ENCODE assay signal across 14 cellular contexts in the genomic region with DNA sequence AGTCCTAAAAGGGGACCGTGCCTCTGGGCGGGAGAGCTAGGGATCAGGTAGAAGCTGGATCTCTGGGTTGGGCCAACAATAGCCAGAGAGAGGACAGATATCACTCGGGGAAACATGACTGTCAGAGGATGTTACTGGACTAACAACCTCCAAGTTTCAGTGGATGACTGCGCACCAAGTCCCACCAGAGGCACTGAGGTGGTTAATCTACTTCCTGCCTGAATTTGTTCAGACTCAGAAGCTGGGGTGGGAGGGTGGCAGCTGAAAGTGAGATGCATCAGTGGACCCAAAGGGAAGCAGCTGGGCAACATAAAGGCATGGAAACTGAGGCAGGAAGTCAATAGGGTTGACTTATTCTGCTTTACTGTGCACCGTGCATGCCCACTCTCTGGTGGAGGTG.
DNase-seq lines count a peak whose midpoint lies in the region; ATAC-seq, FAIRE-seq and TF ChIP-seq lines count a peak whose summit lies in the region.
"Had no signal": no experiment of that assay in that cellular context is flagged by ENCODE, and none has a peak within 500 bp of the region (broad histone marks: within the 10 kb centered on the region; RNA-seq: fewer than 3 reads in every experiment).

No MANE protein-coding gene starts in this region.

- no peaks in the 10 kb centered on the region for H4K20me1 ChIP-seq in SK-N-SH (ENCODE audit: insufficient read depth)

- intact Hi-C loops in CD8-positive, alpha-beta T cell (cut with DNase I, micrococcal nuclease): loop anchor here in 1 of 2 experiments (5.0 kb wide), 1 partner anchor 38 kb away; no protein-coding TSS in a partner anchor
- intact Hi-C loops in posterior vena cava (cut with DNase I): no loop called here

- no peaks in the 10 kb centered on the region for H3K27me3 ChIP-seq in CD8-positive, alpha-beta T cell (ENCODE audit: insufficient read depth, low read length)
- H3K27me3 ChIP-seq in SK-N-SH (ENCODE audit: insufficient read depth) (no peaks in the 10 kb centered on the region), SJCRH30 (no peaks in the 10 kb centered on the region)
- H3K27me3 ChIP-seq: Peyer's patch, suprapubic skin had no signal

- no peak overlapping the region for H2AFZ ChIP-seq in SK-N-SH (ENCODE audit: low read depth)

- H3K4me2 ChIP-seq in SK-N-SH: no peak overlapping the region

- peak in 2 of 7 experiments; percentile 20 to 50 for DNase-seq in CD8-positive, alpha-beta T cell
- DNase-seq in activated naive CD4-positive, alpha-beta T cell treated with anti-CD3 and anti-CD28 coated beads, Interleukin-2, amount 50 U/mL, for 72 hours (ENCODE audit: low spot score in 2 of 2): peak in 1 of 2 donors; percentile 22
- DNase-seq in posterior vena cava (ENCODE audit: low spot score) (no peak), SK-N-SH (no peak), SJCRH30 (no peak), GM12891 (ENCODE audit: insufficient read length, low spot score) (no peak)
- DNase-seq: CD8-positive, alpha-beta memory T cell; NCI-H1930; Peyer's patch; stimulated activated CD4-positive, alpha-beta T cell treated with anti-CD3 and anti-CD28 coated beads, Interleukin-4, amount 100 ng/mL, for 1 hour had no signal

- H3K9me3 ChIP-seq in CD8-positive, alpha-beta T cell (ENCODE audit: low read length): no peaks in the 10 kb centered on the region
- H3K9me3 ChIP-seq in SK-N-SH: no peaks in the 10 kb centered on the region
- H3K9me3 ChIP-seq in SJCRH30 (replicated peaks): no peaks in the 10 kb centered on the region
- H3K9me3 ChIP-seq: Peyer's patch, suprapubic skin had no signal

- H3K27ac ChIP-seq in CD8-positive, alpha-beta T cell (ENCODE audit: low read depth, low read length): no peak overlapping the region
- H3K27ac ChIP-seq in SK-N-SH (ENCODE audit: low read depth in 2 of 2, low read length in 1 of 2) (no peak overlapping the region), SJCRH30 (no peak overlapping the region)
- H3K27ac ChIP-seq: Peyer's patch, suprapubic skin, VCaP had no signal

- peaks cover 2% of the 10 kb centered on the region for H3K27me3 Mint-ChIP-seq in CD8-positive, alpha-beta T cell (ENCODE audit: low read depth)

- H3F3A ChIP-seq in SK-N-SH (replicated peaks; ENCODE audit: insufficient read depth): no peaks in the 10 kb centered on the region

- peaks cover 24% of the 10 kb centered on the region for H3K4me1 ChIP-seq in CD8-positive, alpha-beta T cell (ENCODE audit: insufficient read depth, low read length)
- no peaks in the 10 kb centered on the region for H3K4me1 ChIP-seq in SK-N-SH (ENCODE audit: control insufficient read depth in 1 of 2, insufficient read depth in 2 of 2, low read depth in 1 of 2, low read length in 1 of 2)
- H3K4me1 ChIP-seq in SJCRH30: no peaks in the 10 kb centered on the region
- H3K4me1 ChIP-seq: Peyer's patch, suprapubic skin had no signal

- H3K9me2 ChIP-seq in SK-N-SH: no peaks in the 10 kb centered on the region

- peak; percentile 31 for ATAC-seq in CD8-positive, alpha-beta T cell
- ATAC-seq in GM19372 (IDR thresholded peaks at IDR 0.05; ENCODE audit: low read depth, unreplicated experiment) (peak; percentile 43), HG03159 (IDR thresholded peaks at IDR 0.05; ENCODE audit: unreplicated experiment) (peak; percentile 71)
- ATAC-seq in activated naive CD4-positive, alpha-beta T cell treated with anti-CD3 and anti-CD28 coated beads, Interleukin-2, amount 50 U/mL, for 72 hours: peak; percentile 74 to 81

- CTCF ChIA-PET in CD8-positive, alpha-beta T cell (lab: Charles Lee): interaction anchor here (1.1 to 1.3 kb wide), 3 partner anchors 14 to 251 kb away, joined by 3 to 5 read pairs (median 3); no protein-coding TSS in a partner anchor
- CTCF ChIA-PET in SK-N-SH (lab: Yijun Ruan, JAX): no interaction called here

- TF ChIP-seq CTCF in CD8-positive, alpha-beta T cell (IDR thresholded peaks at IDR 0.05): no peak
- no peak for TF ChIP-seq CTCF in SK-N-SH (IDR thresholded peaks at IDR 0.05)

- TF ChIP-seq POLR2A in GM12891 (IDR thresholded peaks at IDR 0.05; ENCODE audit: low read depth, low read length): no peak

- 100% methylated on average over 1 of the region's 5 CpGs for WGBS in SK-N-SH (ENCODE audit: low lambda C conversion rate)

- H3K9me3 Mint-ChIP-seq in CD8-positive, alpha-beta T cell: no peaks in the 10 kb centered on the region
- H3K9me3 Mint-ChIP-seq in activated naive CD4-positive, alpha-beta T cell treated with anti-CD3 and anti-CD28 coated beads, Interleukin-2, amount 50 U/mL, for 72 hours: peaks cover 0 to 5% of the 10 kb centered on the region in 2 donors
- H3K9me3 Mint-ChIP-seq: CD8-positive, alpha-beta memory T cell had no signal

- H3K4me3 ChIP-seq in CD8-positive, alpha-beta T cell (ENCODE audit: low read depth, low read length): no peak overlapping the region
- H3K4me3 ChIP-seq in SK-N-SH (ENCODE audit: low read depth in 2 of 2, low read length in 1 of 2): no peak overlapping the region
- no peak overlapping the region for H3K4me3 ChIP-seq in SJCRH30
- H3K4me3 ChIP-seq: Peyer's patch, suprapubic skin had no signal

- peaks cover 32% of the 10 kb centered on the region for H3K4me1 Mint-ChIP-seq in CD8-positive, alpha-beta T cell (ENCODE audit: low read depth)

- no peak overlapping the region for H3K9ac ChIP-seq in SK-N-SH

- no peak for FAIRE-seq in GM12891 (lab: Jason Lieb, UNC)

- no peak for TF ChIP-seq EP300 in SK-N-SH (IDR thresholded peaks at IDR 0.05; ENCODE audit: borderline replicate concordance in 1 of 2, low read depth in 1 of 2, low read length in 1 of 2)

- H3K79me2 ChIP-seq in SK-N-SH (ENCODE audit: insufficient read depth): no peaks in the 10 kb centered on the region

- H3K36me3 Mint-ChIP-seq in CD8-positive, alpha-beta T cell: no peaks in the 10 kb centered on the region
- H3K36me3 Mint-ChIP-seq in activated naive CD4-positive, alpha-beta T cell treated with anti-CD3 and anti-CD28 coated beads, Interleukin-2, amount 50 U/mL, for 72 hours: no peaks in the 10 kb centered on the region
- H3K36me3 Mint-ChIP-seq: CD8-positive, alpha-beta memory T cell had no signal

- no peak overlapping the region for H3K27ac Mint-ChIP-seq in CD8-positive, alpha-beta T cell
- peak overlapping the region; percentile 12 to 17 for H3K27ac Mint-ChIP-seq in activated naive CD4-positive, alpha-beta T cell treated with anti-CD3 and anti-CD28 coated beads, Interleukin-2, amount 50 U/mL, for 72 hours

- POLR2A ChIA-PET in CD8-positive, alpha-beta T cell (lab: Charles Lee): interaction anchor here (3.7 kb wide), 1 partner anchor 14 kb away, joined by 18 read pairs; no protein-coding TSS in a partner anchor
- POLR2A ChIA-PET in SK-N-SH (lab: Yijun Ruan, JAX): no interaction called here

- H3K36me3 ChIP-seq in CD8-positive, alpha-beta T cell (ENCODE audit: insufficient read depth, low read length): no peaks in the 10 kb centered on the region
- no peaks in the 10 kb centered on the region for H3K36me3 ChIP-seq in SK-N-SH (replicated peaks in 1 of 2; ENCODE audit: control insufficient read depth in 1 of 2, insufficient read depth in 2 of 2, low read length in 1 of 2)
- no peaks in the 10 kb centered on the region for H3K36me3 ChIP-seq in SJCRH30
- H3K36me3 ChIP-seq: Peyer's patch, suprapubic skin had no signal

- no peak for TF ChIP-seq RAD21 in SK-N-SH (IDR thresholded peaks at IDR 0.05; ENCODE audit: low read length)

- peak overlapping the region; percentile 29 for H3K4me3 Mint-ChIP-seq in CD8-positive, alpha-beta T cell

TF ChIP-seq in SK-N-SH, 30 proteins besides CTCF, POLR2A, EP300 and RAD21:
- TF ChIP-seq MEF2A (IDR thresholded peaks at IDR 0.05; ENCODE audit: borderline replicate concordance, low read depth) (no peak), RFX5 (IDR thresholded peaks at IDR 0.05; ENCODE audit: low read length) (no peak), FOXM1 (IDR thresholded peaks at IDR 0.05; ENCODE audit: low read depth) (no peak), RCOR1 (IDR thresholded peaks at IDR 0.05; ENCODE audit: low read length) (no peak)
TF ChIP-seq in SK-N-SH: peak in this region for 0.

TF ChIP-seq in GM12891, 5 proteins besides CTCF, POLR2A, EP300 and RAD21:
- TF ChIP-seq POLR2AphosphoS5 (IDR thresholded peaks at IDR 0.05; ENCODE audit: low read depth, low read length) (no peak), SPI1 (IDR thresholded peaks at IDR 0.05; ENCODE audit: low read depth, low read length) (no peak), TAF1 (IDR thresholded peaks at IDR 0.05; ENCODE audit: low read depth, low read length) (no peak), POU2F2 (IDR thresholded peaks at IDR 0.05; ENCODE audit: low read depth, low read length) (no peak), PAX5 (IDR thresholded peaks at IDR 0.05; ENCODE audit: insufficient read depth, low read length, severe bottlenecking) (no peak)
